ENCODE assay signal across 1 cellular context in the genomic region with DNA sequence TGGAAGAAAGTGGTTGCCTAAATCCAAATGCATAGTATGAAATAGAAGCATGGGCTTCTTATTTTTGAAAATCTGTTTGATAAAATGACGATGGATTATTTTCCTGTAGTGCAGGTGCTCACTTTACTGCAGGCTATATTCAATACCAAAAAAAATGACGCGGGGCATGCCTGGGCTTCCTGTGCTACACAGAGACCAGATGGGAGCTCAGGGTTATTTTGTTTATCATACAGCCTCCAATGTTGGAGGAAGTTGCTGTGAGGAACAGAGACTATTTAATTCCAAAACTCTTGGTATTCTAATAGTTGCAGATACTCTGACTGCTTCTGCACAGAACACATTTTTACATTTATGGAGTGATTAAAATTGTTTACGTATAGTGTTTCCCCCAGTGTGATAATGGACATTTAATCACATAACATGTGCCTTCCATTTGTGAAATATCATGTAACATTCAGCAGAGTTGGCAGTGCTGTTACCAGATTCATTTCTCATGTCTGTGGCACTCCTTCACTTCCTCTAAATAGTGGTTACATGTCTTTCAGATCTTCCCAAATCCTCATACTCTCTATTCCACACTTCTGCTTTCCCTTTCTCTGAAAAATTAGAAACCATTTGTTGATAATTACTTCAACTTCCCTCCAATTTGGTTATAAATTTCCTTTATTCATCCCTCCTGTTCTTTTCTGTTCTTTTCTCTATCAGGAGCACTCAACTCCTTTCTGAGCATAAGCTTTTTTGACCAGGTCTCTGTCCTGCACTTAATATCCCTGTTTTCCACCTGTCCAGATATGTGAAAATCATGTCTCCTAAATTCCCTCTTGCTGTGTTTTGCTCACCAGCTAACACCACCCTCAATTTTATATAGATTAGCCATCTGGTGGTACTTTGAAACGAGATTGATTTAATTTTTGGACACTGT.
TF ChIP-seq lines count a peak whose summit lies in the region.

No MANE protein-coding gene starts in this region.

TF ChIP-seq in K562, 482 proteins besides CTCF, POLR2A, EP300 and RAD21 (continued from another document):
- TF ChIP-seq, protein P1, sequence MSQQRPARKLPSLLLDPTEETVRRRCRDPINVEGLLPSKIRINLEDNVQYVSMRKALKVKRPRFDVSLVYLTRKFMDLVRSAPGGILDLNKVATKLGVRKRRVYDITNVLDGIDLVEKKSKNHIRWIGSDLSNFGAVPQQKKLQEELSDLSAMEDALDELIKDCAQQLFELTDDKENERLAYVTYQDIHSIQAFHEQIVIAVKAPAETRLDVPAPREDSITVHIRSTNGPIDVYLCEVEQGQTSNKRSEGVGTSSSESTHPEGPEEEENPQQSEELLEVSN (IDR thresholded peaks at IDR 0.05; ENCODE audit: borderline replicate concordance in 1 of 2, extremely low read depth in 1 of 2, insufficient read depth in 1 of 2, insufficient read length in 1 of 2, low read depth in 1 of 2, low read length in 1 of 2, poor library complexity in 1 of 2, severe bottlenecking in 1 of 2), result no peak
- TF ChIP-seq ATF1 (CRISPR knock-in tag; IDR thresholded peaks at IDR 0.05) (no peak), ATF1 (tag; IDR thresholded peaks at IDR 0.05) (no peak)
